1 cellular context compared by ENCODE assay signal in the genomic region with DNA sequence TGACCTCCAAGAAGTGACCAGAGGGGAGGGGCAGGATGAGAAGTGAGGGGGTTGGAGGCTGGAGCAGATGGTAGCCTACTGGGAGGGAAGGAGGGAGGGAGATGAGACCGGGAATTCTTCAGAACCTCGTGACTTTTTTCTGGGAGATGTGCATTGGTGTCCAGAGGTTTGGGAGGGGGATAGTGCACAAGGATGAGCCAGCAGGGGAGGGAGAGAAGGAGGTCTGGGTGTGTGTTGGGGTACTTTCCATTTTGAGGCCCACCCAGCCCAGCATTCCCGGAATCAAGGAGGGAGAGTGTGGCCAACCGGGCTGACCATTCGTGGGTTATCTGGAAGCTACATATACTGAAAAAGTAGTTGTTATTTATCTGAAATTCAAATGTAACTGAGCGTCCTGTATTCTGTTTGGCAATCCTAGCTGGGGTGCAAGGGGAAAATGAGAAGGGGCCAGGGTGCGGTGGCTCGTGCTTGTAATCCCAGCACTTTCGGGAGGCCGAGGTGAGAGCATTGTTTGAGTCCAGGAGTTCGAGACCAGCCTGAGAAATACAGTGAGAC.
TF ChIP-seq lines count a peak whose summit lies in the region.

No MANE protein-coding gene starts in this region.

TF ChIP-seq in liver, 16 proteins besides CTCF, POLR2A, EP300 and RAD21 (continued from another document):
- TF ChIP-seq, protein P1, sequence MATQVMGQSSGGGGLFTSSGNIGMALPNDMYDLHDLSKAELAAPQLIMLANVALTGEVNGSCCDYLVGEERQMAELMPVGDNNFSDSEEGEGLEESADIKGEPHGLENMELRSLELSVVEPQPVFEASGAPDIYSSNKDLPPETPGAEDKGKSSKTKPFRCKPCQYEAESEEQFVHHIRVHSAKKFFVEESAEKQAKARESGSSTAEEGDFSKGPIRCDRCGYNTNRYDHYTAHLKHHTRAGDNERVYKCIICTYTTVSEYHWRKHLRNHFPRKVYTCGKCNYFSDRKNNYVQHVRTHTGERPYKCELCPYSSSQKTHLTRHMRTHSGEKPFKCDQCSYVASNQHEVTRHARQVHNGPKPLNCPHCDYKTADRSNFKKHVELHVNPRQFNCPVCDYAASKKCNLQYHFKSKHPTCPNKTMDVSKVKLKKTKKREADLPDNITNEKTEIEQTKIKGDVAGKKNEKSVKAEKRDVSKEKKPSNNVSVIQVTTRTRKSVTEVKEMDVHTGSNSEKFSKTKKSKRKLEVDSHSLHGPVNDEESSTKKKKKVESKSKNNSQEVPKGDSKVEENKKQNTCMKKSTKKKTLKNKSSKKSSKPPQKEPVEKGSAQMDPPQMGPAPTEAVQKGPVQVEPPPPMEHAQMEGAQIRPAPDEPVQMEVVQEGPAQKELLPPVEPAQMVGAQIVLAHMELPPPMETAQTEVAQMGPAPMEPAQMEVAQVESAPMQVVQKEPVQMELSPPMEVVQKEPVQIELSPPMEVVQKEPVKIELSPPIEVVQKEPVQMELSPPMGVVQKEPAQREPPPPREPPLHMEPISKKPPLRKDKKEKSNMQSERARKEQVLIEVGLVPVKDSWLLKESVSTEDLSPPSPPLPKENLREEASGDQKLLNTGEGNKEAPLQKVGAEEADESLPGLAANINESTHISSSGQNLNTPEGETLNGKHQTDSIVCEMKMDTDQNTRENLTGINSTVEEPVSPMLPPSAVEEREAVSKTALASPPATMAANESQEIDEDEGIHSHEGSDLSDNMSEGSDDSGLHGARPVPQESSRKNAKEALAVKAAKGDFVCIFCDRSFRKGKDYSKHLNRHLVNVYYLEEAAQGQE (IDR thresholded peaks at IDR 0.05): no peak
- TF ChIP-seq SP1 (IDR thresholded peaks at IDR 0.05) (no peak), NR2F2 (IDR thresholded peaks at IDR 0.05) (no peak), YY1 (IDR thresholded peaks at IDR 0.05) (no peak), GABPA (IDR thresholded peaks at IDR 0.05 in 1 of 2, conservative IDR thresholded peaks at IDR 0.05 in 1 of 2) (no peak), EGR1 (IDR thresholded peaks at IDR 0.05; ENCODE audit: low read depth in 2 of 2) (no peak), HNF4A (conservative IDR thresholded peaks at IDR 0.05) (no peak), TAF1 (conservative IDR thresholded peaks at IDR 0.05) (no peak), FOXA1 (IDR thresholded peaks at IDR 0.05) (no peak)
- TF ChIP-seq, protein P2, sequence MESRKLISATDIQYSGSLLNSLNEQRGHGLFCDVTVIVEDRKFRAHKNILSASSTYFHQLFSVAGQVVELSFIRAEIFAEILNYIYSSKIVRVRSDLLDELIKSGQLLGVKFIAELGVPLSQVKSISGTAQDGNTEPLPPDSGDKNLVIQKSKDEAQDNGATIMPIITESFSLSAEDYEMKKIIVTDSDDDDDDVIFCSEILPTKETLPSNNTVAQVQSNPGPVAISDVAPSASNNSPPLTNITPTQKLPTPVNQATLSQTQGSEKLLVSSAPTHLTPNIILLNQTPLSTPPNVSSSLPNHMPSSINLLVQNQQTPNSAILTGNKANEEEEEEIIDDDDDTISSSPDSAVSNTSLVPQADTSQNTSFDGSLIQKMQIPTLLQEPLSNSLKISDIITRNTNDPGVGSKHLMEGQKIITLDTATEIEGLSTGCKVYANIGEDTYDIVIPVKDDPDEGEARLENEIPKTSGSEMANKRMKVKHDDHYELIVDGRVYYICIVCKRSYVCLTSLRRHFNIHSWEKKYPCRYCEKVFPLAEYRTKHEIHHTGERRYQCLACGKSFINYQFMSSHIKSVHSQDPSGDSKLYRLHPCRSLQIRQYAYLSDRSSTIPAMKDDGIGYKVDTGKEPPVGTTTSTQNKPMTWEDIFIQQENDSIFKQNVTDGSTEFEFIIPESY (IDR thresholded peaks at IDR 0.05): no peak
